Comparison of ENCODE assay signal across 21 cellular contexts in genomic region chrX:51053741-51054140, GRCh38.
A peak's percentile ranks its signal among the peaks of the same experiment; 100 is the strongest.
DNase-seq lines count a peak whose midpoint lies in the region; ATAC-seq lines count a peak whose summit lies in the region.
"Had no signal": no experiment of that assay in that cellular context is flagged by ENCODE, and none has a peak within 500 bp of the region (broad histone marks: within the 10 kb centered on the region; RNA-seq: fewer than 3 reads in every experiment).

No MANE protein-coding gene starts in this region.

- H4K91ac ChIP-seq in trophoblast cell (ENCODE audit: low read depth, low read length), result peak overlapping the region; percentile 96

- H3K18ac ChIP-seq in trophoblast cell (ENCODE audit: low read length), result no peak overlapping the region

- peak overlapping the region; percentile 89 for H3K14ac ChIP-seq in trophoblast cell (ENCODE audit: low read length)

- no peaks in the 10 kb centered on the region for H3K27me3 ChIP-seq in Karpas-422 (ENCODE audit: low read length)
- H3K27me3 ChIP-seq in trophoblast cell (ENCODE audit: insufficient read depth, low read length), result no peaks in the 10 kb centered on the region
- H3K27me3 ChIP-seq in effector memory CD4-positive, alpha-beta T cell (replicated peaks; ENCODE audit: control insufficient read depth, insufficient read depth, low read length, poor library complexity, severe bottlenecking), result no peaks in the 10 kb centered on the region

- no peak for ATAC-seq in HG02970 (IDR thresholded peaks at IDR 0.05; ENCODE audit: low FRiP score, unreplicated experiment)
- ATAC-seq: A549, GM12878 had no signal

- H3K79me1 ChIP-seq in trophoblast cell (ENCODE audit: low read length), result peaks cover 5% of the 10 kb centered on the region

- no peak overlapping the region for H3K4ac ChIP-seq in trophoblast cell (ENCODE audit: low read depth, low read length)

- H3K4me2 ChIP-seq in Karpas-422 (ENCODE audit: low read depth, low read length, poor library complexity, severe bottlenecking), result no peak overlapping the region
- H3K4me2 ChIP-seq in trophoblast cell (ENCODE audit: low read length), result no peak overlapping the region
- H3K4me2 ChIP-seq: A549; BLaER1 treated with 17β-estradiol and CSF1 and Interleukin-3, amounts not matched to agents 10 nM and 100 nM had no signal

- H3K27ac ChIP-seq in Karpas-422 (ENCODE audit: low read length) (no peak overlapping the region), trophoblast cell (ENCODE audit: low read depth, low read length) (no peak overlapping the region)
- no peak overlapping the region for H3K27ac ChIP-seq in effector memory CD4-positive, alpha-beta T cell (ENCODE audit: insufficient read depth, low read length, poor library complexity, severe bottlenecking)
- H3K27ac ChIP-seq: 22Rv1; A549; BLaER1 treated with 17β-estradiol and CSF1 and Interleukin-3, amounts not matched to agents 10 nM and 100 nM; C4-2B had no signal

- peak overlapping the region; percentile 63 for H2AK5ac ChIP-seq in trophoblast cell (ENCODE audit: low read length)

- H3K79me2 ChIP-seq in Karpas-422 (ENCODE audit: low read length) (no peaks in the 10 kb centered on the region), trophoblast cell (ENCODE audit: control insufficient read depth, insufficient read depth, low read length, poor library complexity) (peaks cover 3% of the 10 kb centered on the region)

- H3K9ac ChIP-seq in Karpas-422 (ENCODE audit: low read length) (no peak overlapping the region), trophoblast cell (ENCODE audit: low read length) (no peak overlapping the region)
- H3K9ac ChIP-seq: BLaER1 treated with 17β-estradiol and CSF1 and Interleukin-3, amounts not matched to agents 10 nM and 100 nM had no signal

- peak overlapping the region; percentile 7 for H4K8ac ChIP-seq in trophoblast cell (ENCODE audit: low read depth, low read length)

- no peaks in the 10 kb centered on the region for H3K9me2 ChIP-seq in Karpas-422 (replicated peaks; ENCODE audit: insufficient read depth, low read length)

- no peaks in the 10 kb centered on the region for H4K20me1 ChIP-seq in Karpas-422 (ENCODE audit: insufficient read depth, low read depth, low read length)

- H4K12ac ChIP-seq in trophoblast cell (ENCODE audit: low read depth, low read length), result no peak overlapping the region

- H3K9me3 ChIP-seq in Karpas-422 (ENCODE audit: low read length) (no peaks in the 10 kb centered on the region), trophoblast cell (ENCODE audit: insufficient read depth, low read depth, low read length) (no peaks in the 10 kb centered on the region)
- H3K9me3 ChIP-seq in effector memory CD4-positive, alpha-beta T cell (ENCODE audit: control insufficient read depth, low read length), result no peaks in the 10 kb centered on the region
- H3K9me3 ChIP-seq: A549; BLaER1 treated with 17β-estradiol and CSF1 and Interleukin-3, amounts not matched to agents 10 nM and 100 nM had no signal

- H3K36me3 ChIP-seq in Karpas-422 (ENCODE audit: insufficient read depth, low read length) (no peaks in the 10 kb centered on the region), trophoblast cell (ENCODE audit: control insufficient read depth in 1 of 2, insufficient read depth in 2 of 2, low read length in 2 of 2) (peaks cover 0 to 1% of the 10 kb centered on the region in 2 experiments)
- no peaks in the 10 kb centered on the region for H3K36me3 ChIP-seq in effector memory CD4-positive, alpha-beta T cell (ENCODE audit: control insufficient read depth, insufficient read depth, low read length)
- H3K36me3 ChIP-seq: BLaER1 treated with 17β-estradiol and CSF1 and Interleukin-3, amounts not matched to agents 10 nM and 100 nM had no signal

- in situ Hi-C loops in SK-MEL-5 (cut with HindIII; ENCODE audit: low pct_unique_long_range_greater_than_20kb, low sequenced_read_pairs), result no loop called here

- H2BK12ac ChIP-seq in trophoblast cell (ENCODE audit: low read length), result peak overlapping the region; percentile 98

- H2BK5ac ChIP-seq in trophoblast cell (ENCODE audit: low read depth, low read length, poor library complexity), result no peak overlapping the region

- H3K4me3 ChIP-seq in Karpas-422 (ENCODE audit: low read length), result no peak overlapping the region
- H3K4me3 ChIP-seq in trophoblast cell (ENCODE audit: low read depth, low read length), result no peak overlapping the region
- no peak overlapping the region for H3K4me3 ChIP-seq in effector memory CD4-positive, alpha-beta T cell (ENCODE audit: insufficient read depth, low read depth, low read length, poor library complexity, severe bottlenecking)
- H3K4me3 ChIP-seq: A549; BLaER1 treated with 17β-estradiol and CSF1 and Interleukin-3, amounts not matched to agents 10 nM and 100 nM; GM12878 had no signal

- WGBS in trophoblast cell (ENCODE audit: extremely low coverage, insufficient coverage, insufficient read length), result no CpG with 5 or more reads among the region's 6 CpGs

- H3K23ac ChIP-seq in trophoblast cell (ENCODE audit: low read length), result no peak overlapping the region

- peak; percentile 27 for DNase-seq in Karpas-422
- peak; percentile 76 for DNase-seq in SK-MEL-5 (ENCODE audit: low read depth, low spot score)
- no peak for DNase-seq in trophoblast cell
- no peak for DNase-seq in effector memory CD4-positive, alpha-beta T cell
- DNase-seq: AML-193; CD4-positive, alpha-beta T cell; CD8-positive, alpha-beta memory T cell; COR-L47; DMS 273 treated with DMSO at 0.1 percent for 48 hours; DMS153; DMS53; DMS79; DND-41; EL; GDM1 had no signal

- H3K4me1 ChIP-seq in Karpas-422 (ENCODE audit: low read length) (no peaks in the 10 kb centered on the region), trophoblast cell (ENCODE audit: control insufficient read depth in 1 of 2, insufficient read depth in 2 of 2, low read length in 2 of 2) (peaks cover 4 to 8% of the 10 kb centered on the region in 2 experiments)
- H3K4me1 ChIP-seq in effector memory CD4-positive, alpha-beta T cell (ENCODE audit: control insufficient read depth, insufficient read depth, low read length, poor library complexity, severe bottlenecking), result no peaks in the 10 kb centered on the region
- H3K4me1 ChIP-seq: A549; BLaER1 treated with 17β-estradiol and CSF1 and Interleukin-3, amounts not matched to agents 10 nM and 100 nM had no signal

- peak overlapping the region; percentile 58 for H2BK120ac ChIP-seq in trophoblast cell (ENCODE audit: insufficient read depth, low read length, poor library complexity)

- no peak overlapping the region for H2AFZ ChIP-seq in Karpas-422 (ENCODE audit: low read length)
- H2AFZ ChIP-seq in trophoblast cell (ENCODE audit: insufficient read depth, low read length, poor library complexity), result no peak overlapping the region

Comparison
In these comparisons a context has a peak if more than half of its experiments do, and no peak if none do; other contexts are left out.
1. DNase-seq: peak in Karpas-422 (single experiment) and SK-MEL-5 (single experiment); none in trophoblast cell (0 of 2) and effector memory CD4-positive, alpha-beta T cell (0 of 3).